ENCODE assay signal across 8 cellular contexts in the genomic region with DNA sequence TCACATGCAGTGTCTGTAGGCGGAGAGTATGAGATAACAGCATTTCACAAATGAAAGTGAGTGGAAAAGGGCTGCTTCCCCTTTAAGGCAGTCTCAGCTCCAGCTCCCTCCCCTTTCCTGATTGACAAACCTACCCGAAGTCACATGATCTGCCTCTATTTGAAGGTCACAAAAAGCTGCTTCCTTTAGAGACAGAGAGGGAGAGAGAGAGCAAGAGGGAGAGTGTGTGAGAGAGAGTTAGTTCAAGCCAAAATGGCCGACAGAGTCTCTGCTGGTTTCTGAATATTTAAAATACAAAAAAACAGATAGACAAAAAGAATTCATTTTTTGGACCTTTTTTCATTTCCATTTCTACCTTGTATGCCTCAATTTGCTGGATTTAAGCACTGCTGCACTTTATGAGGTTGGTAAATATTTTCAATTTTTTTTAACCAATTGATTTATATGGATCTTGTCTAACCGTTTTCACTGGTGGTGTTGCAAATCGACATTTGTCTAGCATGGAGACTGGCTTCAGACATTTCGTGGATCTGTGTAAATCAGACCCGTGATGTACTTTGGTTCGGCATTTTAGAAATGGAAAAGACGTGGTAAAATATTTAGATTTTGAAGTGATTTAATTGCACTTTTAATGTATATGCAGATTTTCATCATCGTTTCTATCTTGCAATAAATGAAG.
DNase-seq lines count a peak whose midpoint lies in the region; ATAC-seq and FAIRE-seq lines count a peak whose summit lies in the region.

A gene with protein sequence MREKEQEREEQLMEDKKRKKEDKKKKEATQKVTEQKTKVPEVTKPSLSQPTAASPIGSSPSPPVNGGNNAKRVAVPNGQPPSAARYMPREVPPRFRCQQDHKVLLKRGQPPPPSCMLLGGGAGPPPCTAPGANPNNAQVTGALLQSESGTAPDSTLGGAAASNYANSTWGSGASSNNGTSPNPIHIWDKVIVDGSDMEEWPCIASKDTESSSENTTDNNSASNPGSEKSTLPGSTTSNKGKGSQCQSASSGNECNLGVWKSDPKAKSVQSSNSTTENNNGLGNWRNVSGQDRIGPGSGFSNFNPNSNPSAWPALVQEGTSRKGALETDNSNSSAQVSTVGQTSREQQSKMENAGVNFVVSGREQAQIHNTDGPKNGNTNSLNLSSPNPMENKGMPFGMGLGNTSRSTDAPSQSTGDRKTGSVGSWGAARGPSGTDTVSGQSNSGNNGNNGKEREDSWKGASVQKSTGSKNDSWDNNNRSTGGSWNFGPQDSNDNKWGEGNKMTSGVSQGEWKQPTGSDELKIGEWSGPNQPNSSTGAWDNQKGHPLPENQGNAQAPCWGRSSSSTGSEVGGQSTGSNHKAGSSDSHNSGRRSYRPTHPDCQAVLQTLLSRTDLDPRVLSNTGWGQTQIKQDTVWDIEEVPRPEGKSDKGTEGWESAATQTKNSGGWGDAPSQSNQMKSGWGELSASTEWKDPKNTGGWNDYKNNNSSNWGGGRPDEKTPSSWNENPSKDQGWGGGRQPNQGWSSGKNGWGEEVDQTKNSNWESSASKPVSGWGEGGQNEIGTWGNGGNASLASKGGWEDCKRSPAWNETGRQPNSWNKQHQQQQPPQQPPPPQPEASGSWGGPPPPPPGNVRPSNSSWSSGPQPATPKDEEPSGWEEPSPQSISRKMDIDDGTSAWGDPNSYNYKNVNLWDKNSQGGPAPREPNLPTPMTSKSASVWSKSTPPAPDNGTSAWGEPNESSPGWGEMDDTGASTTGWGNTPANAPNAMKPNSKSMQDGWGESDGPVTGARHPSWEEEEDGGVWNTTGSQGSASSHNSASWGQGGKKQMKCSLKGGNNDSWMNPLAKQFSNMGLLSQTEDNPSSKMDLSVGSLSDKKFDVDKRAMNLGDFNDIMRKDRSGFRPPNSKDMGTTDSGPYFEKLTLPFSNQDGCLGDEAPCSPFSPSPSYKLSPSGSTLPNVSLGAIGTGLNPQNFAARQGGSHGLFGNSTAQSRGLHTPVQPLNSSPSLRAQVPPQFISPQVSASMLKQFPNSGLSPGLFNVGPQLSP (N-terminal part only) (plus strand): TSS at position 188 of the 679 bp plus-strand sequence. CDS start 211 bp downstream, at position 399.

- DNase-seq in AG20443 (ENCODE audit: low spot score): peak; percentile 82
- DNase-seq in NCI-H446 treated with DMSO at 0.1 percent for 48 hours (lab: John Stamatoyannopoulos, UW): peak; percentile 94
- DNase-seq in activated CD4-positive, CD25-positive, alpha-beta regulatory T cell treated with anti-CD3 and anti-CD28 coated beads, Interleukin-2, amount 50 U/mL, for 16 hours (ENCODE audit: low read depth, low spot score): peak; percentile 75
- peak; percentile 99 for DNase-seq in kidney glomerular epithelial cell (lab: John Stamatoyannopoulos, UW)
- peak; percentile 20 to 55 (median 37) for DNase-seq in stimulated activated CD4-positive, alpha-beta T cell treated with anti-CD3 and anti-CD28 coated beads, Interleukin-1b, Interleukin-23, amount 100 ng/mL, for 24 hours (ENCODE audit: low read depth in 4 of 4, low spot score in 1 of 4)

- ATAC-seq in GM19035 (IDR thresholded peaks at IDR 0.05; ENCODE audit: unreplicated experiment) (peak; percentile 84), HG03354 (IDR thresholded peaks at IDR 0.05; ENCODE audit: poor library complexity, severe bottlenecking, unreplicated experiment) (peak; percentile 88)

- peak; percentile 90 for FAIRE-seq in colon (lab: Jason Lieb, UNC)

Comparison
In these comparisons a context has a peak if more than half of its experiments do, and no peak if none do; other contexts are left out.
1. Peak in every context shown above with its lines: DNase-seq and ATAC-seq.
2. DNase-seq: peak in every context shown above with its lines; median percentile 99 in kidney glomerular epithelial cell; 94 in NCI-H446 treated with DMSO at 0.1 percent for 48 hours; 82 in AG20443; 75 in activated CD4-positive, CD25-positive, alpha-beta regulatory T cell treated with anti-CD3 and anti-CD28 coated beads, Interleukin-2, amount 50 U/mL, for 16 hours; 37 in stimulated activated CD4-positive, alpha-beta T cell treated with anti-CD3 and anti-CD28 coated beads, Interleukin-1b, Interleukin-23, amount 100 ng/mL, for 24 hours.